In genomic region chr17:75869282-75870141, GRCh38 we compare ENCODE assay signal across 6 cellular contexts. TPM values are rescaled to one million over a fixed set of nuclear protein-coding genes. Genes with fewer than 3 reads are reported as not detected.
DNase-seq lines count a peak whose midpoint lies in the region; FAIRE-seq and TF ChIP-seq lines count a peak whose summit lies in the region.

No MANE protein-coding gene starts in this region.

- POLR2A ChIA-PET in endothelial cell of umbilical vein (lab: Charles Lee), result interaction anchor here (1.7 kb wide), 1 partner anchor 11 kb away, joined by 5 read pairs; no protein-coding TSS in a partner anchor

- intact Hi-C loops in endothelial cell of umbilical vein (cut with micrococcal nuclease) (no loop called here), prostate gland (cut with DNase I) (no loop called here)

- H3K36me3 ChIP-seq in endothelial cell of umbilical vein (ENCODE audit: control insufficient read depth in 2 of 2, extremely low read depth in 1 of 2, insufficient read depth in 2 of 2, low read length in 2 of 2) (peaks cover 0 to 8% of the 10 kb centered on the region in 2 experiments), prostate gland (no peaks in the 10 kb centered on the region)

- H3K9me3 Mint-ChIP-seq in HFFc6, result no peaks in the 10 kb centered on the region
- no peaks in the 10 kb centered on the region for H3K9me3 Mint-ChIP-seq in T-helper 2 cell treated with Interferon-gamma antibody and Interleukin-4, amounts not matched to agents 5 μg/mL and 100 μg/mL, for 36 hours

- no peak for FAIRE-seq in endothelial cell of umbilical vein (lab: Jason Lieb, UNC)

- no peaks in the 10 kb centered on the region for H4K20me1 ChIP-seq in endothelial cell of umbilical vein (replicated peaks; ENCODE audit: control insufficient read depth, extremely low read depth, insufficient read depth, low read length)

- H3K4me1 Mint-ChIP-seq in HFFc6 (ENCODE audit: low read depth), result peaks cover 27% of the 10 kb centered on the region
- peaks cover 24% of the 10 kb centered on the region for H3K4me1 Mint-ChIP-seq in T-helper 2 cell treated with Interferon-gamma antibody and Interleukin-4, amounts not matched to agents 5 μg/mL and 100 μg/mL, for 36 hours (ENCODE audit: low read depth)

- H3K9me3 ChIP-seq in endothelial cell of umbilical vein (replicated peaks; ENCODE audit: control insufficient read depth, insufficient read depth, low read length), result no peaks in the 10 kb centered on the region
- no peaks in the 10 kb centered on the region for H3K9me3 ChIP-seq in prostate gland

- no peaks in the 10 kb centered on the region for H3K27me3 ChIP-seq in endothelial cell of umbilical vein (ENCODE audit: control insufficient read depth in 2 of 2, insufficient read depth in 2 of 2, low read length in 2 of 2)
- H3K27me3 ChIP-seq in prostate gland (replicated peaks; ENCODE audit: insufficient read depth), result no peaks in the 10 kb centered on the region

- H3K9ac ChIP-seq in endothelial cell of umbilical vein (replicated peaks; ENCODE audit: extremely low read depth, insufficient read depth, low read length), result peak overlapping the region; percentile 35

- no peaks in the 10 kb centered on the region for H3K79me2 ChIP-seq in endothelial cell of umbilical vein (ENCODE audit: control insufficient read depth, insufficient read depth, low read length)

- BruUV-seq in endothelial cell of umbilical vein (replicated peaks; lab: Mats Ljungman, UMichigan), result no TSS peak

- H3K4me1 ChIP-seq in endothelial cell of umbilical vein (ENCODE audit: control insufficient read depth, extremely low read depth, insufficient read depth, low read length) (peaks cover 24% of the 10 kb centered on the region), prostate gland (replicated peaks) (peaks cover 9% of the 10 kb centered on the region)

- H3K27ac ChIP-seq in endothelial cell of umbilical vein (ENCODE audit: insufficient read depth, low read depth, low read length), result peak overlapping the region; percentile 33
- H3K27ac ChIP-seq in prostate gland, result peak overlapping the region; percentile 57 to 74

- dilution Hi-C loops in endothelial cell of umbilical vein (cut with MboI; ENCODE audit: extremely low pct_ligation_motif_present, low sequenced_read_pairs), result no loop called here

- H3K36me3 Mint-ChIP-seq in HFFc6 (ENCODE audit: low read depth), result no peaks in the 10 kb centered on the region
- no peaks in the 10 kb centered on the region for H3K36me3 Mint-ChIP-seq in T-helper 2 cell treated with Interferon-gamma antibody and Interleukin-4, amounts not matched to agents 5 μg/mL and 100 μg/mL, for 36 hours (ENCODE audit: low read depth)

- H3K27me3 Mint-ChIP-seq in HFFc6 (ENCODE audit: insufficient read depth), result no peaks in the 10 kb centered on the region; the same call in none of the 2 replicates
- no peaks in the 10 kb centered on the region for H3K27me3 Mint-ChIP-seq in T-helper 2 cell treated with Interferon-gamma antibody and Interleukin-4, amounts not matched to agents 5 μg/mL and 100 μg/mL, for 36 hours (ENCODE audit: low read depth)

- no peak overlapping the region for H3K4me2 ChIP-seq in endothelial cell of umbilical vein (ENCODE audit: insufficient read depth, low read length)

- CTCF ChIA-PET in endothelial cell of umbilical vein (lab: Charles Lee), result interaction anchor here (1.8 to 10.3 kb wide), 2 partner anchors 11 to 27 kb away, joined by 4 to 241 read pairs; partner anchors contain the start of genes TRIM65 and WBP2

- TF ChIP-seq CTCF in HFFc6 (IDR thresholded peaks at IDR 0.05), result no peak
- no peak for TF ChIP-seq CTCF in endothelial cell of umbilical vein (IDR thresholded peaks at IDR 0.05; ENCODE audit: extremely low read depth in 1 of 2, insufficient read depth in 1 of 2, low read depth in 1 of 2, low read length in 2 of 2)
- TF ChIP-seq CTCF in prostate gland (IDR thresholded peaks at IDR 0.05), result no peak

- H3K4me3 ChIP-seq in endothelial cell of umbilical vein (replicated peaks in 1 of 3; ENCODE audit: insufficient read depth in 1 of 3, low read depth in 1 of 3, low read length in 3 of 3), result no peak overlapping the region
- H3K4me3 ChIP-seq in prostate gland, result no peak overlapping the region

- TF ChIP-seq POLR2A in endothelial cell of umbilical vein (IDR thresholded peaks at IDR 0.05; ENCODE audit: low read depth, low read length), result no peak
- TF ChIP-seq POLR2A in prostate gland (IDR thresholded peaks at IDR 0.05), result no peak

- peak; percentile 45 for DNase-seq in HFFc6
- peak; percentile 86 for DNase-seq in endothelial cell of umbilical vein (ENCODE audit: low read depth, low spot score)
- no peak for DNase-seq in prostate gland (ENCODE audit: low spot score)
- no peak for DNase-seq in NCI-H2107 (lab: John Stamatoyannopoulos, UW)
- no peak for DNase-seq in SKM-1 treated with dmso at 0.1 percent for 144 hours (lab: John Stamatoyannopoulos, UW; ENCODE audit: unreplicated experiment)
- DNase-seq in T-helper 2 cell treated with Interferon-gamma antibody and Interleukin-4, amounts not matched to agents 5 μg/mL and 100 μg/mL, for 36 hours (ENCODE audit: low spot score), result no peak

- 27% methylated on average over 23 of the region's 23 CpGs for WGBS in prostate gland

- H3K27ac Mint-ChIP-seq in HFFc6, result peak overlapping the region; percentile 88
- H3K27ac Mint-ChIP-seq in T-helper 2 cell treated with Interferon-gamma antibody and Interleukin-4, amounts not matched to agents 5 μg/mL and 100 μg/mL, for 36 hours, result no peak overlapping the region

- H3K9me1 ChIP-seq in endothelial cell of umbilical vein (replicated peaks; ENCODE audit: control insufficient read depth, extremely low read depth, insufficient read depth, low read length), result no peaks in the 10 kb centered on the region

- H2AFZ ChIP-seq in endothelial cell of umbilical vein (ENCODE audit: low read depth, low read length), result peak overlapping the region; percentile 94

- peak overlapping the region; percentile 59; the same call in 1 of the 2 replicates for H3K4me3 Mint-ChIP-seq in HFFc6
- H3K4me3 Mint-ChIP-seq in T-helper 2 cell treated with Interferon-gamma antibody and Interleukin-4, amounts not matched to agents 5 μg/mL and 100 μg/mL, for 36 hours, result no peak overlapping the region

RNA-seq across cellular contexts. Expression of gene TRIM47, which starts 8.9 kb away (rescaled TPM):
- 1 to 10 TPM; 1.0 to 2.3 (median 1.5) TPM for total RNA-seq in HFFc6 (2021; fragmentation: NEBNext Ultra II Directional; extraction: Animal tissue kit (Norgen Biotek cat#: 25700))
- total RNA-seq in endothelial cell of umbilical vein, result 56.7 and 67.7 TPM in 2 replicates
- polyA plus RNA-seq in endothelial cell of umbilical vein, result 75.1 and 85.3 TPM in 2 replicates
- polyA plus RNA-seq in endothelial cell of umbilical vein (2011; cell fraction: cytosol; rRNA removed), result 36.1 and 45.2 TPM in 2 replicates
- 92.7 and 117 TPM in 2 replicates for polyA plus RNA-seq in endothelial cell of umbilical vein (2011; cell fraction: nucleus; rRNA removed)
- 38.5 and 58.5 TPM in 2 replicates for polyA plus RNA-seq in endothelial cell of umbilical vein (2012)
- polyA minus RNA-seq in endothelial cell of umbilical vein, result 42.0 and 46.2 TPM in 2 replicates
- polyA minus RNA-seq in endothelial cell of umbilical vein (2011; cell fraction: cytosol; rRNA and poly(A)+ RNA removed), result 17.7 TPM
- polyA minus RNA-seq in endothelial cell of umbilical vein (2011; cell fraction: nucleus; rRNA and poly(A)+ RNA removed), result 41.4 and 72.3 TPM in 2 replicates
- 10 to 100 TPM; 21.3 to 62.9 TPM for total RNA-seq in prostate gland

RNA-seq across cellular contexts. Expression of gene WBP2, which starts 14.4 kb away (rescaled TPM):
- total RNA-seq in HFFc6 (2021; fragmentation: NEBNext Ultra II Directional; extraction: Animal tissue kit (Norgen Biotek cat#: 25700)), result 10 to 100 TPM; 51.4 to 65.5 (median 59.3) TPM
- total RNA-seq in endothelial cell of umbilical vein, result 120 and 126 TPM in 2 replicates
- 81.5 and 104 TPM in 2 replicates for polyA plus RNA-seq in endothelial cell of umbilical vein
- polyA plus RNA-seq in endothelial cell of umbilical vein (2011; cell fraction: cytosol; rRNA removed), result 35.6 and 46.5 TPM in 2 replicates
- 76.5 and 76.7 TPM in 2 replicates for polyA plus RNA-seq in endothelial cell of umbilical vein (2011; cell fraction: nucleus; rRNA removed)
- polyA plus RNA-seq in endothelial cell of umbilical vein (2012), result 99.5 and 124 TPM in 2 replicates
- 71.7 and 72.7 TPM in 2 replicates for polyA minus RNA-seq in endothelial cell of umbilical vein
- 28.6 TPM for polyA minus RNA-seq in endothelial cell of umbilical vein (2011; cell fraction: cytosol; rRNA and poly(A)+ RNA removed)
- 52.0 and 56.1 TPM in 2 replicates for polyA minus RNA-seq in endothelial cell of umbilical vein (2011; cell fraction: nucleus; rRNA and poly(A)+ RNA removed)
- 100 to 1,000 TPM in 1 of 2 donors, 10 to 100 TPM in 1; 88.9 to 125 TPM for total RNA-seq in prostate gland

RNA-seq across cellular contexts. Expression of gene UNC13D, which starts 25.3 kb away (rescaled TPM):
- under 1 TPM; 0.17 to 0.78 (median 0.24) TPM for total RNA-seq in HFFc6 (2021; fragmentation: NEBNext Ultra II Directional; extraction: Animal tissue kit (Norgen Biotek cat#: 25700))
- total RNA-seq in endothelial cell of umbilical vein (7.1 and 14.9 TPM in 2 replicates), prostate gland (10 to 100 TPM in 1 of 2 donors, 1 to 10 TPM in 1; 2.9 to 16.2 TPM)
- 6.9 and 7.7 TPM in 2 replicates for polyA plus RNA-seq in endothelial cell of umbilical vein
- polyA plus RNA-seq in endothelial cell of umbilical vein (2011; cell fraction: cytosol; rRNA removed), result 3.3 and 4.8 TPM in 2 replicates
- polyA plus RNA-seq in endothelial cell of umbilical vein (2011; cell fraction: nucleus; rRNA removed), result 24.6 and 25.1 TPM in 2 replicates
- polyA plus RNA-seq in endothelial cell of umbilical vein (2012), result 2.2 and 3.1 TPM in 2 replicates
- polyA minus RNA-seq in endothelial cell of umbilical vein, result 6.7 and 7.4 TPM in 2 replicates
- 62.6 TPM for polyA minus RNA-seq in endothelial cell of umbilical vein (2011; cell fraction: cytosol; rRNA and poly(A)+ RNA removed)
- 7.5 and 14.8 TPM in 2 replicates for polyA minus RNA-seq in endothelial cell of umbilical vein (2011; cell fraction: nucleus; rRNA and poly(A)+ RNA removed)

RNA-seq across cellular contexts. Expression of gene TRIM65, which starts 27.2 kb away (rescaled TPM):
- total RNA-seq in HFFc6 (2021; fragmentation: NEBNext Ultra II Directional; extraction: Animal tissue kit (Norgen Biotek cat#: 25700)), result 10 to 100 TPM; 10.3 to 12.6 (median 11.0) TPM
- 28.1 and 33.5 TPM in 2 replicates for total RNA-seq in endothelial cell of umbilical vein
- 18.6 and 19.3 TPM in 2 replicates for polyA plus RNA-seq in endothelial cell of umbilical vein
- 13.3 and 16.1 TPM in 2 replicates for polyA plus RNA-seq in endothelial cell of umbilical vein (2011; cell fraction: cytosol; rRNA removed)
- polyA plus RNA-seq in endothelial cell of umbilical vein (2011; cell fraction: nucleus; rRNA removed), result 15.9 and 16.9 TPM in 2 replicates
- 18.0 and 25.3 TPM in 2 replicates for polyA plus RNA-seq in endothelial cell of umbilical vein (2012)
- polyA minus RNA-seq in endothelial cell of umbilical vein, result 10.9 and 12.8 TPM in 2 replicates
- 14.5 TPM for polyA minus RNA-seq in endothelial cell of umbilical vein (2011; cell fraction: cytosol; rRNA and poly(A)+ RNA removed)
- polyA minus RNA-seq in endothelial cell of umbilical vein (2011; cell fraction: nucleus; rRNA and poly(A)+ RNA removed), result 5.7 and 6.3 TPM in 2 replicates
- total RNA-seq in prostate gland, result 10 to 100 TPM; 27.5 to 28.1 TPM

RNA-seq across cellular contexts. Expression of gene MRPL38, which starts 35.2 kb away (rescaled TPM):
- total RNA-seq in HFFc6 (2021; fragmentation: NEBNext Ultra II Directional; extraction: Animal tissue kit (Norgen Biotek cat#: 25700)), result 10 to 100 TPM; 64.9 to 89.8 (median 70.3) TPM
- 93.8 and 94.4 TPM in 2 replicates for total RNA-seq in endothelial cell of umbilical vein
- 82.7 and 100 TPM in 2 replicates for polyA plus RNA-seq in endothelial cell of umbilical vein
- polyA plus RNA-seq in endothelial cell of umbilical vein (2011; cell fraction: cytosol; rRNA removed), result 38.2 and 44.1 TPM in 2 replicates
- polyA plus RNA-seq in endothelial cell of umbilical vein (2011; cell fraction: nucleus; rRNA removed), result 132 and 146 TPM in 2 replicates
- polyA plus RNA-seq in endothelial cell of umbilical vein (2012), result 43.0 and 51.9 TPM in 2 replicates
- polyA minus RNA-seq in endothelial cell of umbilical vein, result 35.1 and 57.6 TPM in 2 replicates
- 85.2 TPM for polyA minus RNA-seq in endothelial cell of umbilical vein (2011; cell fraction: cytosol; rRNA and poly(A)+ RNA removed)
- 37.6 and 39.5 TPM in 2 replicates for polyA minus RNA-seq in endothelial cell of umbilical vein (2011; cell fraction: nucleus; rRNA and poly(A)+ RNA removed)
- total RNA-seq in prostate gland, result 10 to 100 TPM; 40.3 to 85.6 TPM

Comparison
In these comparisons a context has a peak if more than half of its experiments do, and no peak if none do; other contexts are left out.
1. DNase-seq: peak in HFFc6 (single experiment) and endothelial cell of umbilical vein (single experiment); none in prostate gland (single experiment), NCI-H2107 (single experiment), SKM-1 treated with dmso at 0.1 percent for 144 hours (single experiment) and T-helper 2 cell treated with Interferon-gamma antibody and Interleukin-4, amounts not matched to agents 5 μg/mL and 100 μg/mL, for 36 hours (single experiment).
2. RNA of gene TRIM47, which starts 8.9 kb away (total RNA-seq): 56.7 to 67.7 TPM in endothelial cell of umbilical vein and 21.3 to 62.9 TPM in prostate gland; 1.0 to 2.3 TPM in HFFc6; every median in the first group is over 4 times any median in the second.